Comparison of ENCODE assay signal across 8 cellular contexts in genomic region chr3:182793663-182794454, GRCh38. TPM values are rescaled to one million over a fixed set of nuclear protein-coding genes. Genes with fewer than 3 reads are reported as not detected.
DNase-seq lines count a peak whose midpoint lies in the region; ATAC-seq lines count a peak whose summit lies in the region.

No MANE protein-coding gene starts in this region.

- H3K36me3 ChIP-seq in mucosa of stomach (ENCODE audit: control insufficient read depth, insufficient read depth, low read length): no peaks in the 10 kb centered on the region

- peak overlapping the region; percentile 96 for H3K9ac ChIP-seq in mucosa of stomach (ENCODE audit: low read length)

- H3K4me1 ChIP-seq in mucosa of stomach (ENCODE audit: control insufficient read depth, insufficient read depth, low read length): peaks cover 10% of the 10 kb centered on the region

- H3K36me3 Mint-ChIP-seq in activated CD8-positive, alpha-beta memory T cell treated with anti-CD3 and anti-CD28 coated beads, Interleukin-2, amount 10 ng/mL, durations not matched to agents 7 days and 5 days: peaks cover 22% of the 10 kb centered on the region
- H3K36me3 Mint-ChIP-seq in stimulated activated memory B cell treated with anti-CD40 and anti-IgM and Interleukin-4, amounts not matched to agents 10 μg/mL and 1 μg/mL and 100 μg/mL, for 72 hours: no peaks in the 10 kb centered on the region

- peak overlapping the region; percentile 80 for H3K27ac ChIP-seq in epithelial cell of prostate

- no peaks in the 10 kb centered on the region for H3K9me3 Mint-ChIP-seq in activated CD8-positive, alpha-beta memory T cell treated with anti-CD3 and anti-CD28 coated beads, Interleukin-2, amount 10 ng/mL, durations not matched to agents 7 days and 5 days (ENCODE audit: low read depth)
- no peaks in the 10 kb centered on the region for H3K9me3 Mint-ChIP-seq in stimulated activated memory B cell treated with anti-CD40 and anti-IgM and Interleukin-4, amounts not matched to agents 10 μg/mL and 1 μg/mL and 100 μg/mL, for 72 hours

- H3K4me1 Mint-ChIP-seq in activated CD8-positive, alpha-beta memory T cell treated with anti-CD3 and anti-CD28 coated beads, Interleukin-2, amount 10 ng/mL, durations not matched to agents 7 days and 5 days: peaks cover 23% of the 10 kb centered on the region
- H3K4me1 Mint-ChIP-seq in stimulated activated memory B cell treated with anti-CD40 and anti-IgM and Interleukin-4, amounts not matched to agents 10 μg/mL and 1 μg/mL and 100 μg/mL, for 72 hours: peaks cover 34% of the 10 kb centered on the region

- ATAC-seq in GM18511 (IDR thresholded peaks at IDR 0.05; ENCODE audit: unreplicated experiment) (peak; percentile 31), HG02973 (IDR thresholded peaks at IDR 0.05; ENCODE audit: unreplicated experiment) (peak; percentile 23)
- ATAC-seq in activated CD8-positive, alpha-beta memory T cell treated with anti-CD3 and anti-CD28 coated beads, Interleukin-2, amount 10 ng/mL, durations not matched to agents 7 days and 5 days: peak; percentile 54
- ATAC-seq in stimulated activated memory B cell treated with anti-CD40 and anti-IgM and Interleukin-4, amounts not matched to agents 10 μg/mL and 1 μg/mL and 100 μg/mL, for 72 hours: peak; percentile 75

- H3K27ac Mint-ChIP-seq in activated CD8-positive, alpha-beta memory T cell treated with anti-CD3 and anti-CD28 coated beads, Interleukin-2, amount 10 ng/mL, durations not matched to agents 7 days and 5 days: peak overlapping the region; percentile 96
- H3K27ac Mint-ChIP-seq in stimulated activated memory B cell treated with anti-CD40 and anti-IgM and Interleukin-4, amounts not matched to agents 10 μg/mL and 1 μg/mL and 100 μg/mL, for 72 hours: peak overlapping the region; percentile 93

- H3K27me3 ChIP-seq in mucosa of stomach (ENCODE audit: control insufficient read depth, insufficient read depth, low read length): no peaks in the 10 kb centered on the region

- H3K27me3 Mint-ChIP-seq in activated CD8-positive, alpha-beta memory T cell treated with anti-CD3 and anti-CD28 coated beads, Interleukin-2, amount 10 ng/mL, durations not matched to agents 7 days and 5 days: no peaks in the 10 kb centered on the region
- no peaks in the 10 kb centered on the region for H3K27me3 Mint-ChIP-seq in stimulated activated memory B cell treated with anti-CD40 and anti-IgM and Interleukin-4, amounts not matched to agents 10 μg/mL and 1 μg/mL and 100 μg/mL, for 72 hours

- CTCF ChIA-PET in activated CD8-positive, alpha-beta memory T cell treated with anti-CD3 and anti-CD28 coated beads, Interleukin-2, amount 10 ng/mL, durations not matched to agents 7 days and 5 days (lab: Charles Lee): interaction anchor here (0.7 to 2.0 kb wide), 6 partner anchors 16 to 121 kb away, joined by 3 to 6 read pairs (median 3); no protein-coding TSS in a partner anchor

- H3K9me3 ChIP-seq in mucosa of stomach (ENCODE audit: control insufficient read depth, low read length): no peaks in the 10 kb centered on the region

- H3K4me3 ChIP-seq in mucosa of stomach (ENCODE audit: low read length): peak overlapping the region; percentile 72

- H3K4me3 Mint-ChIP-seq in activated CD8-positive, alpha-beta memory T cell treated with anti-CD3 and anti-CD28 coated beads, Interleukin-2, amount 10 ng/mL, durations not matched to agents 7 days and 5 days: peak overlapping the region; percentile 95
- peak overlapping the region; percentile 98 for H3K4me3 Mint-ChIP-seq in stimulated activated memory B cell treated with anti-CD40 and anti-IgM and Interleukin-4, amounts not matched to agents 10 μg/mL and 1 μg/mL and 100 μg/mL, for 72 hours

- DNase-seq in A172 (ENCODE audit: low spot score): peak; percentile 38
- DNase-seq in NCI-H526 (lab: John Stamatoyannopoulos, UW): peak; percentile 53 to 62
- peak; percentile 72 for DNase-seq in activated CD8-positive, alpha-beta memory T cell treated with anti-CD3 and anti-CD28 coated beads, Interleukin-2, amount 10 ng/mL, durations not matched to agents 7 days and 5 days
- no peak for DNase-seq in epithelial cell of prostate (ENCODE audit: low read depth, low spot score)

RNA-seq across cellular contexts. Expression of gene ATP11B, which starts 0.6 kb away (rescaled TPM):
- 50.5 and 55.5 TPM in 2 replicates for total RNA-seq in A172 (2014; rRNA removed; shearing (Covaris generic))
- 100 to 1,000 TPM; 109 to 112 TPM for total RNA-seq in activated CD8-positive, alpha-beta memory T cell treated with anti-CD3 and anti-CD28 coated beads, Interleukin-2, amount 10 ng/mL, durations not matched to agents 7 days and 5 days

Comparison
In these comparisons a context has a peak if more than half of its experiments do, and no peak if none do; other contexts are left out.
1. ATAC-seq: peak in every context shown above with its lines; median percentile 75 in stimulated activated memory B cell treated with anti-CD40 and anti-IgM and Interleukin-4, amounts not matched to agents 10 μg/mL and 1 μg/mL and 100 μg/mL, for 72 hours; 54 in activated CD8-positive, alpha-beta memory T cell treated with anti-CD3 and anti-CD28 coated beads, Interleukin-2, amount 10 ng/mL, durations not matched to agents 7 days and 5 days; 31 in GM18511; 23 in HG02973.